In genomic region chr19:45862564-45863334, GRCh38 we compare ENCODE assay signal across 8 cellular contexts. TPM values are rescaled to one million over a fixed set of nuclear protein-coding genes. Genes with fewer than 3 reads are reported as not detected.
DNase-seq lines count a peak whose midpoint lies in the region; TF ChIP-seq lines count a peak whose summit lies in the region.

TSS of gene SYMPK (minus strand) at chr19:45863147. CDS start at chr19:45854495, 8,652 bp downstream.

- H3K36me3 ChIP-seq in neuronal stem cell (replicated peaks in 1 of 2; ENCODE audit: control insufficient read depth in 2 of 2, insufficient read depth in 2 of 2, low read length in 2 of 2) = peaks cover 15 to 33% of the 10 kb centered on the region in 2 donors

- peak within 1 kb of the TSS; percentile 94 for H3K27ac Mint-ChIP-seq in activated naive CD4-positive, alpha-beta T cell treated with anti-CD3 and anti-CD28 coated beads for 36 hours

- H3K36me3 Mint-ChIP-seq in activated naive CD4-positive, alpha-beta T cell treated with anti-CD3 and anti-CD28 coated beads for 36 hours (ENCODE audit: low read depth) = peaks cover 11% of the 10 kb centered on the region

- H4K91ac ChIP-seq in neuronal stem cell (ENCODE audit: low read depth, low read length, poor library complexity) = no peak within 1 kb of the TSS

- no peak within 1 kb of the TSS for H4K8ac ChIP-seq in neuronal stem cell (ENCODE audit: low read depth, low read length)

- H3K4me1 Mint-ChIP-seq in activated naive CD4-positive, alpha-beta T cell treated with anti-CD3 and anti-CD28 coated beads for 36 hours (ENCODE audit: low read depth) = peaks cover 24% of the 10 kb centered on the region

- no peak within 1 kb of the TSS for H2BK12ac ChIP-seq in neuronal stem cell (ENCODE audit: low read length)

- H3K27ac ChIP-seq in neuronal stem cell (replicated peaks; ENCODE audit: low read length) = peak within 1 kb of the TSS; percentile 40

- no peaks in the 10 kb centered on the region for H3K9me3 Mint-ChIP-seq in activated naive CD4-positive, alpha-beta T cell treated with anti-CD3 and anti-CD28 coated beads for 36 hours

- peaks cover 23% of the 10 kb centered on the region for H3K27me3 Mint-ChIP-seq in activated naive CD4-positive, alpha-beta T cell treated with anti-CD3 and anti-CD28 coated beads for 36 hours (ENCODE audit: low read depth)

- CTCF ChIA-PET in HEK293T (lab: Yijun Ruan, JAX) = interaction anchor here (1.4 to 1.8 kb wide), 2 partner anchors 20 to 63 kb away, joined by 6 to 7 read pairs; no protein-coding TSS in a partner anchor
- CTCF ChIA-PET in activated naive CD4-positive, alpha-beta T cell treated with anti-CD3 and anti-CD28 coated beads for 36 hours (lab: Charles Lee) = interaction anchor here (0.6 to 2.7 kb wide), 15 partner anchors 9 to 221 kb away, joined by 3 to 84 read pairs (median 4); partner anchors contain the start of genes CCDC61, IRF2BP1, QPCTL and SIX5

- peak within 1 kb of the TSS; percentile 82 for H3K4me2 ChIP-seq in neuronal stem cell (ENCODE audit: insufficient read depth, low read length, poor library complexity, severe bottlenecking)

- peaks cover 0 to 2% of the 10 kb centered on the region in 2 donors for H3K9me3 ChIP-seq in neuronal stem cell (replicated peaks in 1 of 2; ENCODE audit: control insufficient read depth in 2 of 2, insufficient read depth in 1 of 2, low read depth in 1 of 2, low read length in 2 of 2)

- H3K4me3 Mint-ChIP-seq in activated naive CD4-positive, alpha-beta T cell treated with anti-CD3 and anti-CD28 coated beads for 36 hours = peak within 1 kb of the TSS; percentile 88

- peak within 1 kb of the TSS; percentile 74 for H3K18ac ChIP-seq in neuronal stem cell (ENCODE audit: low read length)

- TF ChIP-seq CTCF in subcutaneous adipose tissue (IDR thresholded peaks at IDR 0.05; ENCODE audit: low read depth) = no peak

- peak within 1 kb of the TSS; percentile 87 for H2AFZ ChIP-seq in neuronal stem cell (ENCODE audit: low read length)

- peak within 1 kb of the TSS; percentile 69 for H2BK15ac ChIP-seq in neuronal stem cell (ENCODE audit: low read length)

- no CpG with 5 or more reads among the region's 65 CpGs for WGBS in neuronal stem cell (ENCODE audit: extremely low coverage in 2 of 2, insufficient read length in 2 of 2, insufficient replicate concordance in 1 of 2), 2 donors

- intact Hi-C loops in activated naive CD4-positive, alpha-beta T cell treated with anti-CD3 and anti-CD28 coated beads for 36 hours (cut with micrococcal nuclease) = loop anchor here (1.0 to 10.0 kb wide), 15 partner anchors 14 to 396 kb away; partner anchors contain the start of genes CCDC61, DMWD, FBXO46 and FOSB

- H2BK5ac ChIP-seq in neuronal stem cell (ENCODE audit: low read length) = no peak within 1 kb of the TSS

- no peak within 1 kb of the TSS for H2BK120ac ChIP-seq in neuronal stem cell (ENCODE audit: low read depth, low read length)

- peaks cover 0 to 32% (median 14%) of the 10 kb centered on the region in 3 experiments for H3K27me3 ChIP-seq in neuronal stem cell (ENCODE audit: control insufficient read depth in 3 of 3, insufficient read depth in 3 of 3, low read depth in 1 of 3, low read length in 3 of 3)

- H3K23ac ChIP-seq in neuronal stem cell (ENCODE audit: low read depth, low read length, poor library complexity) = peak within 1 kb of the TSS; percentile 99

- H3K4me3 ChIP-seq in neuronal stem cell (ENCODE audit: low read length in 2 of 2) = peak within 1 kb of the TSS; percentile 82 to 86

- H3K79me1 ChIP-seq in neuronal stem cell (ENCODE audit: low read depth, low read length) = peaks cover 8% of the 10 kb centered on the region

- no peak within 1 kb of the TSS for H3K4ac ChIP-seq in neuronal stem cell (ENCODE audit: low read length)

- H3K14ac ChIP-seq in neuronal stem cell (ENCODE audit: low read length) = no peak within 1 kb of the TSS

- peak within 1 kb of the TSS; percentile 95 for H3K9ac ChIP-seq in neuronal stem cell (ENCODE audit: low read depth, low read length, poor library complexity)

- H2AK5ac ChIP-seq in neuronal stem cell (ENCODE audit: low read depth, low read length) = peak within 1 kb of the TSS; percentile 90

- DNase-seq in GF-D8 (lab: John Stamatoyannopoulos, UW) = peak; percentile 95
- DNase-seq in HEK293T (ENCODE audit: extremely low spot score) = peak; percentile 99
- DNase-seq in NAMALWA (ENCODE audit: low spot score) = peak; percentile 99
- peak; percentile 94 for DNase-seq in SK-N-DZ (ENCODE audit: low spot score)
- DNase-seq in activated naive CD4-positive, alpha-beta T cell treated with anti-CD3 and anti-CD28 coated beads for 36 hours = peak; percentile 99
- DNase-seq in foreskin melanocyte = peak; percentile 97
- peak; percentile 98 for DNase-seq in neuronal stem cell (ENCODE audit: low spot score)

- peaks cover 0 to 3% of the 10 kb centered on the region in 2 donors for H3K4me1 ChIP-seq in neuronal stem cell (ENCODE audit: control insufficient read depth in 2 of 2, insufficient read depth in 1 of 2, low read depth in 1 of 2, low read length in 2 of 2)

- POLR2A ChIA-PET in HEK293T (lab: Yijun Ruan, JAX) = interaction anchor here (0.6 to 2.9 kb wide), 19 partner anchors 10 to 170 kb away, joined by 3 to 30 read pairs (median 8); partner anchors contain the start of genes CCDC61, IRF2BP1, MYPOP and QPCTL

TF ChIP-seq in HEK293T, 16 proteins besides CTCF, POLR2A, EP300 and RAD21:
- TF ChIP-seq HDGF (IDR thresholded peaks at IDR 0.05; ENCODE audit: borderline replicate concordance) (peak; percentile 64; the same call in 1 of the 2 replicates), L3MBTL2 (conservative IDR thresholded peaks at IDR 0.05) (peak; percentile 47), ZNF384 (IDR thresholded peaks at IDR 0.05) (no peak), SUZ12 (IDR thresholded peaks at IDR 0.05) (peak; percentile 81), ELF4 (IDR thresholded peaks at IDR 0.05) (peak; percentile 90), CTBP1 (IDR thresholded peaks at IDR 0.05; ENCODE audit: borderline replicate concordance) (no peak), LEF1 (IDR thresholded peaks at IDR 0.05; ENCODE audit: borderline replicate concordance) (no peak)
TF ChIP-seq in HEK293T: peak in this region for 4.

RNA-seq across cellular contexts. Expression of gene SYMPK, which starts in this region (rescaled TPM):
- 26.2 and 27.7 TPM in 2 replicates for polyA plus RNA-seq in SK-N-DZ (2014; cell fraction: cytosol; rRNA removed)
- polyA plus RNA-seq in SK-N-DZ (2014; cell fraction: nucleus; rRNA removed) = 52.1 and 58.3 TPM in 2 replicates
- 10 to 100 TPM; 96.9 to 97.4 TPM for total RNA-seq in activated naive CD4-positive, alpha-beta T cell treated with anti-CD3 and anti-CD28 coated beads for 36 hours
- 58.0 TPM for polyA plus RNA-seq in neuronal stem cell (2013, experiment 1 of 2)
- polyA plus RNA-seq in neuronal stem cell (2013, experiment 2 of 2) = 59.5 TPM
- 10 to 100 TPM; 15.7 to 50.5 (median 28.8) TPM for total RNA-seq in subcutaneous adipose tissue

Comparison
In these comparisons a context has a peak if more than half of its experiments do, and no peak if none do; other contexts are left out.
1. Peak in every context shown above with its lines: DNase-seq, H3K4me3 ChIP-seq and H3K27ac ChIP-seq.